10 cellular contexts compared by ENCODE assay signal in the genomic region with DNA sequence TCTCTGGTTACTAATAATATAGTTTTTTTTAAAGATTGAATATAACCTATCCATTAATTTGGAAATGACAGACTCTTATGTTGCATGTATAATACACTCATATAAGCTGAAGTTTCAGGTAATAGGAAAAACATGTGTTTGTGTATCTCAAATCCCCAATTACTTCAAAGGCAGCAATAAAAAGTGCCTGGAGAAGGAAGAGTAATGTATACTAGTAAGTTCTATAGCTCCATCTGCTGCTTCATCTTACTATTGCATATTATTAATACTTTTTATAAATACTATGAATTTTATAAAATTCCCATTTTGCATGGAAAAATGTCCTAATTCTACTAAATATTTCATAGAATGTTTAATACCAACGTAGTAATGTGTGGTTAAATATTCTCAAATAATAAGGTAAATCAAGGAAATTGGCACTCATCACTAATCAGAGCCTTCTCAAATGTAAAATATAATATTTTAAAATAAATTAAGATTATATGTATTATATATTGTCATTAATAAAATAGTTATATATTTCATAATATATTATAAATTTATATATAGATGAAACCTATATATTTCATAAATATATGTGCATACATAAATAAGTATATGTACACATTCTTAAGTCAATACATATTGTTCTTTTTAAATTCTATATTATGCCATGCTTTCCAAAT.
DNase-seq lines count a peak whose midpoint lies in the region; ATAC-seq and TF ChIP-seq lines count a peak whose summit lies in the region.
"Had no signal": no experiment of that assay in that cellular context is flagged by ENCODE, and none has a peak within 500 bp of the region (broad histone marks: within the 10 kb centered on the region; RNA-seq: fewer than 3 reads in every experiment).

No MANE protein-coding gene starts in this region.

- no peak overlapping the region for H3K4me3 ChIP-seq in psoas muscle
- H3K4me3 ChIP-seq: BLaER1, lung had no signal

- intact Hi-C loops in psoas muscle (cut with DNase I), result loop anchor here (5.0 to 10.0 kb wide), 2 partner anchors 533 to 536 kb away; no protein-coding TSS in a partner anchor

- no peaks in the 10 kb centered on the region for H3K9me3 ChIP-seq in psoas muscle
- H3K9me3 ChIP-seq: BLaER1 had no signal

- no peaks in the 10 kb centered on the region for H3K4me1 ChIP-seq in psoas muscle

- 43 to 53% (median 47%) methylated on average over 1 of the region's 1 CpG for WGBS in psoas muscle, 3 donors

- ATAC-seq in psoas muscle (no peak), HG03378 (IDR thresholded peaks at IDR 0.05; ENCODE audit: unreplicated experiment) (no peak), HG02885 (IDR thresholded peaks at IDR 0.05; ENCODE audit: poor library complexity, unreplicated experiment) (no peak)

- DNase-seq in NCI-H2107 treated with DMSO at 0.1 percent for 48 hours (lab: John Stamatoyannopoulos, UW; ENCODE audit: unreplicated experiment) (peak; percentile 56), NCI-H2107 (lab: John Stamatoyannopoulos, UW) (no peak), NCI-H748 (lab: John Stamatoyannopoulos, UW; ENCODE audit: unreplicated experiment) (peak; percentile 51), dedifferentiated amniotic fluid mesenchymal stem cell (ENCODE audit: extremely low spot score) (peak; percentile 62), psoas muscle (no peak), nucleus accumbens (lab: John Stamatoyannopoulos, UW) (no peak)

- H3K36me3 ChIP-seq in psoas muscle (ENCODE audit: insufficient read depth in 1 of 2, low read depth in 1 of 2), result no peaks in the 10 kb centered on the region
- H3K36me3 ChIP-seq: BLaER1 had no signal

- no peaks in the 10 kb centered on the region for H3K27me3 ChIP-seq in psoas muscle (ENCODE audit: insufficient read depth in 3 of 3, low read length in 2 of 3)
- H3K27me3 ChIP-seq: BLaER1 had no signal

- peak; percentile 43 for TF ChIP-seq CTCF in psoas muscle (IDR thresholded peaks at IDR 0.05)

- no peak overlapping the region for H3K27ac ChIP-seq in psoas muscle
- H3K27ac ChIP-seq: BLaER1 had no signal

Comparison
In these comparisons a context has a peak if more than half of its experiments do, and no peak if none do; other contexts are left out.
1. DNase-seq: peak in NCI-H2107 treated with DMSO at 0.1 percent for 48 hours (single experiment), NCI-H748 (single experiment) and dedifferentiated amniotic fluid mesenchymal stem cell (single experiment); none in NCI-H2107 (single experiment), psoas muscle (0 of 2) and nucleus accumbens (0 of 56).